Comparison of ENCODE assay signal across 15 cellular contexts in genomic region chr10:86267286-86268195, GRCh38.
DNase-seq lines count a peak whose midpoint lies in the region; ATAC-seq and TF ChIP-seq lines count a peak whose summit lies in the region.
"Had no signal": no experiment of that assay in that cellular context is flagged by ENCODE, and none has a peak within 500 bp of the region (broad histone marks: within the 10 kb centered on the region; RNA-seq: fewer than 3 reads in every experiment).

No MANE protein-coding gene starts in this region.

- H3K4me3 ChIP-seq in Peyer's patch (no peak overlapping the region), spleen (no peak overlapping the region)

- no peaks in the 10 kb centered on the region for H3K36me3 ChIP-seq in Peyer's patch
- no peaks in the 10 kb centered on the region for H3K36me3 ChIP-seq in spleen

- H3K4me1 ChIP-seq in Peyer's patch (no peaks in the 10 kb centered on the region), spleen (peaks cover 0 to 8% (median 0%) of the 10 kb centered on the region in 6 donors)

- TF ChIP-seq CTCF in Peyer's patch (IDR thresholded peaks at IDR 0.05) (no peak), spleen (IDR thresholded peaks at IDR 0.05 in 8 of 11, conservative IDR thresholded peaks at IDR 0.05 in 3 of 11) (no peak)

- H3K9me3 ChIP-seq in Peyer's patch (no peaks in the 10 kb centered on the region), spleen (peaks cover 0 to 19% (median 14%) of the 10 kb centered on the region in 8 donors)

- WGBS in spleen, 5 donors, result 82 to 89% (median 87%) methylated on average over 8 to 12 of the region's 12 CpGs

- H3K27me3 ChIP-seq in Peyer's patch (no peaks in the 10 kb centered on the region), layer of hippocampus (ENCODE audit: control insufficient read depth, insufficient read depth, low read length) (no peaks in the 10 kb centered on the region), spleen (replicated peaks in 1 of 7) (peaks cover 0 to 61% (median 9%) of the 10 kb centered on the region in 7 donors)

- ATAC-seq in HG02623 (IDR thresholded peaks at IDR 0.05; ENCODE audit: unreplicated experiment) (no peak), GM21528 (IDR thresholded peaks at IDR 0.05; ENCODE audit: low FRiP score, unreplicated experiment) (no peak)
- ATAC-seq: activated naive CD4-positive, alpha-beta T cell treated with anti-CD3 and anti-CD28 coated beads, Interleukin-2, amount 50 U/mL, for 72 hours had no signal

- DNase-seq in NCI-H2081 (lab: John Stamatoyannopoulos, UW), result peak; percentile 16 to 41
- DNase-seq in NCI-H2081 treated with DMSO at 0.1 percent for 48 hours (lab: John Stamatoyannopoulos, UW), result no peak
- DNase-seq in Peyer's patch, result peak in 2 of 3 donors; percentile 4 to 28
- peak; percentile 42 for DNase-seq in spleen
- no peak for DNase-seq in erythroblast (lab: John Stamatoyannopoulos, UW)
- DNase-seq: 8988T; activated CD4-positive, alpha-beta T cell treated with anti-CD3 and anti-CD28 coated beads for 1 hour; CD4-positive, alpha-beta T cell; NCI-H226; stimulated activated CD4-positive, alpha-beta T cell treated with anti-CD3 and anti-CD28 coated beads, Interleukin-4, amount 100 ng/mL, for 24 hours; stimulated activated CD8-positive, alpha-beta memory T cell treated with anti-CD3 and anti-CD28 coated beads, Interleukin-4, amount 100 ng/mL, for 48 hours had no signal

- TF ChIP-seq POLR2A in Peyer's patch (IDR thresholded peaks at IDR 0.05) (no peak), spleen (IDR thresholded peaks at IDR 0.05) (no peak), erythroblast (IDR thresholded peaks at IDR 0.05; ENCODE audit: low read length) (no peak)

- intact Hi-C loops in spleen (cut with DNase I; ENCODE audit: low total_unique reads), result no loop called here

- H3K27ac ChIP-seq in Peyer's patch (no peak overlapping the region), layer of hippocampus (ENCODE audit: low read depth, low read length) (peak overlapping the region; percentile 79), spleen (no peak overlapping the region)

Comparison
In these comparisons a context has a peak if more than half of its experiments do, and no peak if none do; other contexts are left out.
1. DNase-seq: peak in NCI-H2081 (2 of 2), Peyer's patch (2 of 3) and spleen (single experiment); none in NCI-H2081 treated with DMSO at 0.1 percent for 48 hours (single experiment) and erythroblast (0 of 2).